ENCODE assay signal across 1 cellular context in the genomic region with DNA sequence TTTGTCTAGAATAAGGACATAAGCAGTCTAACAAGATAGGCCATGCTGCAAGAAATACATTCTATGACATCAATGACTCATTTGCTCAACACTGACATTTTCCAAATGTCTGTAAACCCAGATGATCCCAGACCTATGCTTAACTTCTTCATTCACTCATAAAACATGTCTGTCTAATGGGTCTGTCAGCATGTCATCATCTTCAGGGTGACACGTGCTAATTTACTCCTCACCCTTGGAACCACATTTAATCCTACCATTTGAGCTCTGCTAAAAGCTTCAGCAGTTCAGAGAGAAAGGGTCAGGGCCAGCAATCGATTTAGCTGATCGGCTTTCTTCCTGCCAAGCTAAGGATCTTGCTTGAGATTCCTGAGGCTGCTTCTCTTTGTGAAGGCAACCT.
TF ChIP-seq lines count a peak whose summit lies in the region.

No MANE protein-coding gene starts in this region.

TF ChIP-seq in IMR-90, 13 proteins besides CTCF, POLR2A, EP300 and RAD21 (continued from another document):
- TF ChIP-seq, protein P1, sequence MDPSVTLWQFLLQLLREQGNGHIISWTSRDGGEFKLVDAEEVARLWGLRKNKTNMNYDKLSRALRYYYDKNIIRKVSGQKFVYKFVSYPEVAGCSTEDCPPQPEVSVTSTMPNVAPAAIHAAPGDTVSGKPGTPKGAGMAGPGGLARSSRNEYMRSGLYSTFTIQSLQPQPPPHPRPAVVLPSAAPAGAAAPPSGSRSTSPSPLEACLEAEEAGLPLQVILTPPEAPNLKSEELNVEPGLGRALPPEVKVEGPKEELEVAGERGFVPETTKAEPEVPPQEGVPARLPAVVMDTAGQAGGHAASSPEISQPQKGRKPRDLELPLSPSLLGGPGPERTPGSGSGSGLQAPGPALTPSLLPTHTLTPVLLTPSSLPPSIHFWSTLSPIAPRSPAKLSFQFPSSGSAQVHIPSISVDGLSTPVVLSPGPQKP (IDR thresholded peaks at IDR 0.05; ENCODE audit: borderline replicate concordance, low read depth, low read length): no peak
- TF ChIP-seq MAFK (IDR thresholded peaks at IDR 0.05; ENCODE audit: low read depth, low read length) (no peak), MXI1 (IDR thresholded peaks at IDR 0.05; ENCODE audit: borderline replicate concordance, low read depth, low read length) (no peak), MAZ (IDR thresholded peaks at IDR 0.05; ENCODE audit: borderline replicate concordance, low read depth, low read length) (no peak), CEBPB (IDR thresholded peaks at IDR 0.05; ENCODE audit: low read depth, low read length) (no peak), RFX5 (IDR thresholded peaks at IDR 0.05; ENCODE audit: low read depth, low read length) (no peak), CHD1 (IDR thresholded peaks at IDR 0.05; ENCODE audit: low read depth, low read length) (no peak), RCOR1 (IDR thresholded peaks at IDR 0.05; ENCODE audit: insufficient replicate concordance, low read length) (no peak), BHLHE40 (IDR thresholded peaks at IDR 0.05; ENCODE audit: low read depth, low read length) (no peak), SMC3 (IDR thresholded peaks at IDR 0.05; ENCODE audit: low read depth, low read length) (no peak)
